ENCODE assay signal across 1 cellular context in the genomic region with DNA sequence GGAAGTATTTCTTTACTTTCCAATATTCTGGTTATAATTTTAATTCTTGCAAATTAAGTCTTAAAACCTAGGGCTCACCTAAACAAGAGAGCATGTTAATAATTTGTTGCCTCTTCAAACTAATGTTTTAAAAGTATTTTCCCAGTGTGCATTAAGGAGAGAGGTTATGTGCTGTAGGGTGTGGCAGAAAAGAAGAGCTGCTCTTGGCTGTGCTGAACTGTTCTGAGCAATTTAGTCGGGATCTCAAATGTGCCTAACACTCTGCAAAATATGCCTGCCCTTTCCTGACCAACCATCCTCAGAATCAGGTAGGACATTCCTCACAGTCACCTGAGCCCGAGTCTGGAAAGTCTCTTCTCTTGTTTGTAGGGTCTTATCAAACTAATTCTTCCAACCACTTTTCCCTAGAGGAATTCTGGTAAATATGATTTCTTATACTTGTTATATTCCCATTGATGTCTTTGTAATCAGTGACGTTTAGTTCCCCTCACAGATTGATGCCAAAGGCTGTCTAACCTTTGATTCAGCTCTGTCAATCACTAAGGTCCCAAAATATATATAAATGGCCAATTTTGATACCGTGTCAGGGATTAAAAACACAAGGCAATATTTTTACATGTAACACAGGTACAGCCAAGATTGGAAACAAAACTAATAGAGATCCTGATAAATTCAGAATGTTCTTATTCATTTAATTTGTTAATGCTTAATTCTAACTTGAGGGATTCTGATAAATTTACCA.
TF ChIP-seq lines count a peak whose summit lies in the region.

No MANE protein-coding gene starts in this region.

TF ChIP-seq in K562, 482 proteins besides CTCF, POLR2A, EP300 and RAD21 (continued from another document and continues in another):
- TF ChIP-seq, protein P1, sequence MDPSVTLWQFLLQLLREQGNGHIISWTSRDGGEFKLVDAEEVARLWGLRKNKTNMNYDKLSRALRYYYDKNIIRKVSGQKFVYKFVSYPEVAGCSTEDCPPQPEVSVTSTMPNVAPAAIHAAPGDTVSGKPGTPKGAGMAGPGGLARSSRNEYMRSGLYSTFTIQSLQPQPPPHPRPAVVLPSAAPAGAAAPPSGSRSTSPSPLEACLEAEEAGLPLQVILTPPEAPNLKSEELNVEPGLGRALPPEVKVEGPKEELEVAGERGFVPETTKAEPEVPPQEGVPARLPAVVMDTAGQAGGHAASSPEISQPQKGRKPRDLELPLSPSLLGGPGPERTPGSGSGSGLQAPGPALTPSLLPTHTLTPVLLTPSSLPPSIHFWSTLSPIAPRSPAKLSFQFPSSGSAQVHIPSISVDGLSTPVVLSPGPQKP (CRISPR knock-in tag; IDR thresholded peaks at IDR 0.05): no peak
- TF ChIP-seq TEAD2 (tag; IDR thresholded peaks at IDR 0.05) (no peak), SMARCE1 (IDR thresholded peaks at IDR 0.05) (no peak), ATF1 (CRISPR knock-in tag; IDR thresholded peaks at IDR 0.05) (no peak), ATF1 (tag; IDR thresholded peaks at IDR 0.05) (no peak), ZNF174 (CRISPR knock-in tag; IDR thresholded peaks at IDR 0.05) (no peak), TSC22D4 (tag; IDR thresholded peaks at IDR 0.05) (no peak), MIER1 (IDR thresholded peaks at IDR 0.05; ENCODE audit: low read depth) (no peak), PRPF4 (IDR thresholded peaks at IDR 0.05; ENCODE audit: insufficient read depth, low read depth, low read length, poor library complexity, severe bottlenecking) (no peak), DMBX1 (CRISPR knock-in tag; IDR thresholded peaks at IDR 0.05; ENCODE audit: borderline replicate concordance) (0 out of 2 replicates have a peak, but pooled peaks have one; percentile 14), U2AF1 (optimal IDR thresholded peaks at IDR 0.05; ENCODE audit: low read depth, low read length) (no peak), ZNF431 (CRISPR knock-in tag; IDR thresholded peaks at IDR 0.05) (no peak; the same call in 1 of the 2 replicates), WHSC1 (IDR thresholded peaks at IDR 0.05; ENCODE audit: low read length) (no peak), MECOM (CRISPR knock-in tag; IDR thresholded peaks at IDR 0.05) (no peak), NONO (IDR thresholded peaks at IDR 0.05; ENCODE audit: low read depth in 2 of 2, low read length in 1 of 2) (no peak), IRF2 (CRISPR knock-in tag; IDR thresholded peaks at IDR 0.05) (no peak), KLF13 (tag; IDR thresholded peaks at IDR 0.05; ENCODE audit: borderline replicate concordance, low read depth) (no peak), SNIP1 (IDR thresholded peaks at IDR 0.05; ENCODE audit: low read depth) (no peak), BRF1 (IDR thresholded peaks at IDR 0.05; ENCODE audit: borderline replicate concordance, extremely low read depth, insufficient read length) (no peak), CBFA2T3 (IDR thresholded peaks at IDR 0.05) (no peak), SAFB2 (IDR thresholded peaks at IDR 0.05; ENCODE audit: borderline replicate concordance, low read depth, low read length, severe bottlenecking) (no peak), ZBTB1 (CRISPR knock-in tag; IDR thresholded peaks at IDR 0.05; ENCODE audit: borderline replicate concordance, low read depth) (no peak), PHTF2 (CRISPR knock-in tag; IDR thresholded peaks at IDR 0.05) (no peak), SOX6 (IDR thresholded peaks at IDR 0.05) (no peak), NR2C1 (IDR thresholded peaks at IDR 0.05) (no peak), NR2C1 (tag; IDR thresholded peaks at IDR 0.05) (no peak), CEBPG (CRISPR knock-in tag; IDR thresholded peaks at IDR 0.05) (no peak), CEBPG (tag; conservative IDR thresholded peaks at IDR 0.05 in 1 of 2, IDR thresholded peaks at IDR 0.05 in 1 of 2) (no peak), PHB (CRISPR knock-in tag; IDR thresholded peaks at IDR 0.05) (0 out of 2 replicates have a peak, but pooled peaks have one; percentile 68), BRD4 (IDR thresholded peaks at IDR 0.05) (0 out of 2 replicates have a peak, but pooled peaks have one; percentile 16), ZNF134 (CRISPR knock-in tag; conservative IDR thresholded peaks at IDR 0.05) (0 out of 2 replicates have a peak, but pooled peaks have one; percentile 27), FIP1L1 (IDR thresholded peaks at IDR 0.05; ENCODE audit: low read depth, low read length, poor library complexity, severe bottlenecking) (no peak), HOXB6 (CRISPR knock-in tag; IDR thresholded peaks at IDR 0.05; ENCODE audit: borderline replicate concordance) (no peak), CBX1 (IDR thresholded peaks at IDR 0.05; ENCODE audit: low read depth) (no peak), BCOR (IDR thresholded peaks at IDR 0.05) (no peak), ILK (tag; IDR thresholded peaks at IDR 0.05; ENCODE audit: borderline replicate concordance, low read depth) (0 out of 2 replicates have a peak, but pooled peaks have one; percentile 42), SMARCB1 (IDR thresholded peaks at IDR 0.05; ENCODE audit: insufficient read length, low read depth) (no peak), NBN (IDR thresholded peaks at IDR 0.05; ENCODE audit: low read depth) (no peak), RBM15 (IDR thresholded peaks at IDR 0.05; ENCODE audit: insufficient read depth, low read length) (no peak), RBFOX2 (IDR thresholded peaks at IDR 0.05; ENCODE audit: low read depth, low read length) (no peak), SIN3B (IDR thresholded peaks at IDR 0.05; ENCODE audit: low read depth) (no peak), RFX5 (IDR thresholded peaks at IDR 0.05; ENCODE audit: low read depth, low read length) (no peak), FOXA1 (IDR thresholded peaks at IDR 0.05; ENCODE audit: borderline replicate concordance) (no peak), ZNF384 (IDR thresholded peaks at IDR 0.05; ENCODE audit: low read depth, low read length) (no peak), ZNF143 (CRISPR knock-in tag; IDR thresholded peaks at IDR 0.05) (no peak), ZNF165 (CRISPR knock-in tag; IDR thresholded peaks at IDR 0.05; ENCODE audit: borderline replicate concordance) (0 out of 2 replicates have a peak, but pooled peaks have one; percentile 29), ARHGAP35 (IDR thresholded peaks at IDR 0.05; ENCODE audit: partially characterized antibody) (no peak), ZFP30 (CRISPR knock-in tag; IDR thresholded peaks at IDR 0.05; ENCODE audit: borderline replicate concordance) (no peak), HNRNPLL (IDR thresholded peaks at IDR 0.05; ENCODE audit: low read depth, low read length, poor library complexity, severe bottlenecking) (no peak)
- TF ChIP-seq, protein P2, sequence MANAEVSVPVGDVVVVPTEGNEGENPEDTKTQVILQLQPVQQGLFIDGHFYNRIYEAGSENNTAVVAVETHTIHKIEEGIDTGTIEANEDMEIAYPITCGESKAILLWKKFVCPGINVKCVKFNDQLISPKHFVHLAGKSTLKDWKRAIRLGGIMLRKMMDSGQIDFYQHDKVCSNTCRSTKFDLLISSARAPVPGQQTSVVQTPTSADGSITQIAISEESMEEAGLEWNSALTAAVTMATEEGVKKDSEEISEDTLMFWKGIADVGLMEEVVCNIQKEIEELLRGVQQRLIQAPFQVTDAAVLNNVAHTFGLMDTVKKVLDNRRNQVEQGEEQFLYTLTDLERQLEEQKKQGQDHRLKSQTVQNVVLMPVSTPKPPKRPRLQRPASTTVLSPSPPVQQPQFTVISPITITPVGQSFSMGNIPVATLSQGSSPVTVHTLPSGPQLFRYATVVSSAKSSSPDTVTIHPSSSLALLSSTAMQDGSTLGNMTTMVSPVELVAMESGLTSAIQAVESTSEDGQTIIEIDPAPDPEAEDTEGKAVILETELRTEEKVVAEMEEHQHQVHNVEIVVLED (CRISPR knock-in tag; IDR thresholded peaks at IDR 0.05): no peak
- TF ChIP-seq, protein P3, sequence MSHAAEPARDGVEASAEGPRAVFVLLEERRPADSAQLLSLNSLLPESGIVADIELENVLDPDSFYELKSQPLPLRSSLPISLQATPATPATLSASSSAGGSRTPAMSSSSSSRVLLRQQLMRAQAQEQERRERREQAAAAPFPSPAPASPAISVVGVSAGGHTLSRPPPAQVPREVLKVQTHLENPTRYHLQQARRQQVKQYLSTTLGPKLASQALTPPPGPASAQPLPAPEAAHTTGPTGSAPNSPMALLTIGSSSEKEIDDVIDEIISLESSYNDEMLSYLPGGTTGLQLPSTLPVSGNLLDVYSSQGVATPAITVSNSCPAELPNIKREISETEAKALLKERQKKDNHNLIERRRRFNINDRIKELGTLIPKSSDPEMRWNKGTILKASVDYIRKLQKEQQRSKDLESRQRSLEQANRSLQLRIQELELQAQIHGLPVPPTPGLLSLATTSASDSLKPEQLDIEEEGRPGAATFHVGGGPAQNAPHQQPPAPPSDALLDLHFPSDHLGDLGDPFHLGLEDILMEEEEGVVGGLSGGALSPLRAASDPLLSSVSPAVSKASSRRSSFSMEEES (CRISPR knock-in tag; IDR thresholded peaks at IDR 0.05): no peak
- TF ChIP-seq, protein P4, sequence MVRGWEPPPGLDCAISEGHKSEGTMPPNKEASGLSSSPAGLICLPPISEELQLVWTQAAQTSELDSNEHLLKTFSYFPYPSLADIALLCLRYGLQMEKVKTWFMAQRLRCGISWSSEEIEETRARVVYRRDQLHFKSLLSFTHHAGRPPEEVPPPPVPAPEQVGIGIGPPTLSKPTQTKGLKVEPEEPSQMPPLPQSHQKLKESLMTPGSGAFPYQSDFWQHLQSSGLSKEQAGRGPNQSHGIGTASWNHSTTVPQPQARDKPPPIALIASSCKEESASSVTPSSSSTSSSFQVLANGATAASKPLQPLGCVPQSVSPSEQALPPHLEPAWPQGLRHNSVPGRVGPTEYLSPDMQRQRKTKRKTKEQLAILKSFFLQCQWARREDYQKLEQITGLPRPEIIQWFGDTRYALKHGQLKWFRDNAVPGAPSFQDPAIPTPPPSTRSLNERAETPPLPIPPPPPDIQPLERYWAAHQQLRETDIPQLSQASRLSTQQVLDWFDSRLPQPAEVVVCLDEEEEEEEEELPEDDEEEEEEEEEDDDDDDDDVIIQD (CRISPR knock-in tag; IDR thresholded peaks at IDR 0.05): no peak
- TF ChIP-seq, protein P5, sequence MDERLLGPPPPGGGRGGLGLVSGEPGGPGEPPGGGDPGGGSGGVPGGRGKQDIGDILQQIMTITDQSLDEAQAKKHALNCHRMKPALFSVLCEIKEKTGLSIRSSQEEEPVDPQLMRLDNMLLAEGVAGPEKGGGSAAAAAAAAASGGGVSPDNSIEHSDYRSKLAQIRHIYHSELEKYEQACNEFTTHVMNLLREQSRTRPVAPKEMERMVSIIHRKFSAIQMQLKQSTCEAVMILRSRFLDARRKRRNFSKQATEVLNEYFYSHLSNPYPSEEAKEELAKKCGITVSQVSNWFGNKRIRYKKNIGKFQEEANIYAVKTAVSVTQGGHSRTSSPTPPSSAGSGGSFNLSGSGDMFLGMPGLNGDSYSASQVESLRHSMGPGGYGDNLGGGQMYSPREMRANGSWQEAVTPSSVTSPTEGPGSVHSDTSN (CRISPR knock-in tag; IDR thresholded peaks at IDR 0.05; ENCODE audit: low read depth): no peak
- TF ChIP-seq, protein P5 (tag; conservative IDR thresholded peaks at IDR 0.05; ENCODE audit: low read depth): no peak; the same call in 1 of the 2 replicates
- TF ChIP-seq, protein P6, sequence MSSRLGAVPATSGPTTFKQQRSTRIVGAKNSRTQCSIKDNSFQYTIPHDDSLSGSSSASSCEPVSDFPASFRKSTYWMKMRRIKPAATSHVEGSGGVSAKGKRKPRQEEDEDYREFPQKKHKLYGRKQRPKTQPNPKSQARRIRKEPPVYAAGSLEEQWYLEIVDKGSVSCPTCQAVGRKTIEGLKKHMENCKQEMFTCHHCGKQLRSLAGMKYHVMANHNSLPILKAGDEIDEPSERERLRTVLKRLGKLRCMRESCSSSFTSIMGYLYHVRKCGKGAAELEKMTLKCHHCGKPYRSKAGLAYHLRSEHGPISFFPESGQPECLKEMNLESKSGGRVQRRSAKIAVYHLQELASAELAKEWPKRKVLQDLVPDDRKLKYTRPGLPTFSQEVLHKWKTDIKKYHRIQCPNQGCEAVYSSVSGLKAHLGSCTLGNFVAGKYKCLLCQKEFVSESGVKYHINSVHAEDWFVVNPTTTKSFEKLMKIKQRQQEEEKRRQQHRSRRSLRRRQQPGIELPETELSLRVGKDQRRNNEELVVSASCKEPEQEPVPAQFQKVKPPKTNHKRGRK (tag; IDR thresholded peaks at IDR 0.05): no peak
- TF ChIP-seq, protein P7, sequence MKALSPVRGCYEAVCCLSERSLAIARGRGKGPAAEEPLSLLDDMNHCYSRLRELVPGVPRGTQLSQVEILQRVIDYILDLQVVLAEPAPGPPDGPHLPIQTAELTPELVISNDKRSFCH (CRISPR knock-in tag; IDR thresholded peaks at IDR 0.05): no peak
- TF ChIP-seq, protein P7 (tag; IDR thresholded peaks at IDR 0.05): no peak
- TF ChIP-seq, protein P8, sequence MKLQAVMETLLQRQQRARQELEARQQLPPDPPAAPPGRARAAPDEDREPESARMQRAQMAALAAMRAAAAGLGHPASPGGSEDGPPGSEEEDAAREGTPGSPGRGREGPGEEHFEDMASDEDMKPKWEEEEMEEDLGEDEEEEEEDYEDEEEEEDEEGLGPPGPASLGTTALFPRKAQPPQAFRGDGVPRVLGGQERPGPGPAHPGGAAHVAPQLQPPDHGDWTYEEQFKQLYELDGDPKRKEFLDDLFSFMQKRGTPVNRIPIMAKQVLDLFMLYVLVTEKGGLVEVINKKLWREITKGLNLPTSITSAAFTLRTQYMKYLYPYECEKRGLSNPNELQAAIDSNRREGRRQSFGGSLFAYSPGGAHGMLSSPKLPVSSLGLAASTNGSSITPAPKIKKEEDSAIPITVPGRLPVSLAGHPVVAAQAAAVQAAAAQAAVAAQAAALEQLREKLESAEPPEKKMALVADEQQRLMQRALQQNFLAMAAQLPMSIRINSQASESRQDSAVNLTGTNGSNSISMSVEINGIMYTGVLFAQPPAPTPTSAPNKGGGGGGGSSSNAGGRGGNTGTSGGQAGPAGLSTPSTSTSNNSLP (IDR thresholded peaks at IDR 0.05; ENCODE audit: borderline replicate concordance, low read depth, low read length): peak; percentile 50; the same call in 1 of the 2 replicates
- TF ChIP-seq, protein P9, sequence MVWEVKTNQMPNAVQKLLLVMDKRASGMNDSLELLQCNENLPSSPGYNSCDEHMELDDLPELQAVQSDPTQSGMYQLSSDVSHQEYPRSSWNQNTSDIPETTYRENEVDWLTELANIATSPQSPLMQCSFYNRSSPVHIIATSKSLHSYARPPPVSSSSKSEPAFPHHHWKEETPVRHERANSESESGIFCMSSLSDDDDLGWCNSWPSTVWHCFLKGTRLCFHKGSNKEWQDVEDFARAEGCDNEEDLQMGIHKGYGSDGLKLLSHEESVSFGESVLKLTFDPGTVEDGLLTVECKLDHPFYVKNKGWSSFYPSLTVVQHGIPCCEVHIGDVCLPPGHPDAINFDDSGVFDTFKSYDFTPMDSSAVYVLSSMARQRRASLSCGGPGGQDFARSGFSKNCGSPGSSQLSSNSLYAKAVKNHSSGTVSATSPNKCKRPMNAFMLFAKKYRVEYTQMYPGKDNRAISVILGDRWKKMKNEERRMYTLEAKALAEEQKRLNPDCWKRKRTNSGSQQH (CRISPR knock-in tag; IDR thresholded peaks at IDR 0.05): no peak
